17 cellular contexts compared by ENCODE assay signal in the genomic region with DNA sequence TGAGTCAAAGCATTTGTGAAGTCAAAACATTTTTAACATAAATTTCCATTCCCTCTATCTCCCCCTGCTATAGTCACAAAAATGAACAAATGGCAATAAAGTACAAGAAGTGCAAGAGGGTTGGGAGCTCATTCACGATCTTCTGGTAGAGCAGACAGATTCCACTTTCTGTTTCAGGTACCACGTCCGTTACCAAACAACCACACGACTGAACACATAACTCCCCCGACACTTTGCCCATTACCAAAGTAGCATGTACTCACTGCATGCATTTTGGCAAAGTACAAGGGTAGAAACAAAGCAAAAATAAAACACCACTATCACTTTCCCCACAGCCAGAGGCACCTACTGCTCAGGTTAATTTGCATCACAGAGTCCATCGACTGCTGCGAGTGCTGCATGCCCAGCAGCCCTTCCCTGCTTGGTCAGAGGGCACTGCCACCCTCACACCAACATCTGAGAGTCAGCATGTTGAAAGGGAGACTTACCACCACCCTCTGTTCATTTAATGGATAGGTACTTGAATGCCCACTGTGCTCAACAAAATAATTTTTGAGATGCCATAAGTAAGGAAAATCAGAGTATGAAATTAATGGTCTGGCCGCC.
A peak's percentile ranks its signal among the peaks of the same experiment; 100 is the strongest.
DNase-seq lines count a peak whose midpoint lies in the region; ATAC-seq lines count a peak whose summit lies in the region.
"Had no signal": no experiment of that assay in that cellular context is flagged by ENCODE, and none has a peak within 500 bp of the region (broad histone marks: within the 10 kb centered on the region; RNA-seq: fewer than 3 reads in every experiment).

No MANE protein-coding gene starts in this region.

- no peaks in the 10 kb centered on the region for H3K36me3 ChIP-seq in effector memory CD4-positive, alpha-beta T cell (ENCODE audit: control insufficient read depth, insufficient read depth, low read length)
- H3K36me3 ChIP-seq in trophoblast cell (ENCODE audit: control insufficient read depth in 1 of 2, insufficient read depth in 2 of 2, low read length in 2 of 2): no peaks in the 10 kb centered on the region
- H3K36me3 ChIP-seq: tibial nerve had no signal

- no peak overlapping the region for H3K4me2 ChIP-seq in trophoblast cell (ENCODE audit: low read length)

- H3K4me1 ChIP-seq in effector memory CD4-positive, alpha-beta T cell (ENCODE audit: control insufficient read depth, insufficient read depth, low read length, poor library complexity, severe bottlenecking): no peaks in the 10 kb centered on the region
- H3K4me1 ChIP-seq in trophoblast cell (ENCODE audit: control insufficient read depth in 1 of 2, insufficient read depth in 2 of 2, low read length in 2 of 2): no peaks in the 10 kb centered on the region
- H3K4me1 ChIP-seq: tibial nerve had no signal

- peak overlapping the region; percentile 17 for H3K4me3 ChIP-seq in effector memory CD4-positive, alpha-beta T cell (ENCODE audit: insufficient read depth, low read depth, low read length, poor library complexity, severe bottlenecking)
- H3K4me3 ChIP-seq in trophoblast cell (ENCODE audit: low read depth, low read length): no peak overlapping the region
- H3K4me3 ChIP-seq: tibial nerve had no signal

- no peaks in the 10 kb centered on the region for H3K79me2 ChIP-seq in trophoblast cell (ENCODE audit: control insufficient read depth, insufficient read depth, low read length, poor library complexity)

- no peak overlapping the region for H2AK5ac ChIP-seq in trophoblast cell (ENCODE audit: low read length)

- H4K12ac ChIP-seq in trophoblast cell (ENCODE audit: low read depth, low read length): no peak overlapping the region

- H3K4ac ChIP-seq in trophoblast cell (ENCODE audit: low read depth, low read length): no peak overlapping the region

- H3K23ac ChIP-seq in trophoblast cell (ENCODE audit: low read length): no peak overlapping the region

- H2BK5ac ChIP-seq in trophoblast cell (ENCODE audit: low read depth, low read length, poor library complexity): no peak overlapping the region

- no peak overlapping the region for H2AFZ ChIP-seq in trophoblast cell (ENCODE audit: insufficient read depth, low read length, poor library complexity)

- H3K18ac ChIP-seq in trophoblast cell (ENCODE audit: low read length): no peak overlapping the region

- no peak overlapping the region for H3K14ac ChIP-seq in trophoblast cell (ENCODE audit: low read length)

- H3K27me3 ChIP-seq in effector memory CD4-positive, alpha-beta T cell (replicated peaks; ENCODE audit: control insufficient read depth, insufficient read depth, low read length, poor library complexity, severe bottlenecking): no peaks in the 10 kb centered on the region
- H3K27me3 ChIP-seq in trophoblast cell (ENCODE audit: insufficient read depth, low read length): no peaks in the 10 kb centered on the region
- H3K27me3 ChIP-seq: tibial nerve had no signal

- H3K79me1 ChIP-seq in trophoblast cell (ENCODE audit: low read length): no peaks in the 10 kb centered on the region

- H3K9me3 ChIP-seq in effector memory CD4-positive, alpha-beta T cell (ENCODE audit: control insufficient read depth, low read length): no peaks in the 10 kb centered on the region
- no peaks in the 10 kb centered on the region for H3K9me3 ChIP-seq in trophoblast cell (ENCODE audit: insufficient read depth, low read depth, low read length)
- H3K9me3 ChIP-seq: tibial nerve had no signal

- H2BK120ac ChIP-seq in trophoblast cell (ENCODE audit: insufficient read depth, low read length, poor library complexity): no peak overlapping the region

- H4K8ac ChIP-seq in trophoblast cell (ENCODE audit: low read depth, low read length): no peak overlapping the region

- ATAC-seq in HG02885 (IDR thresholded peaks at IDR 0.05; ENCODE audit: poor library complexity, unreplicated experiment) (no peak), GM18498 (IDR thresholded peaks at IDR 0.05; ENCODE audit: unreplicated experiment) (no peak)
- ATAC-seq: natural killer cell treated with Interleukin-12 subunit alpha and Interleukin-12 subunit beta and Interleukin-15 and Interleukin-18, amount 100 ng/mL, for 72 hours; Right ventricle myocardium inferior had no signal

- no peak overlapping the region for H2BK12ac ChIP-seq in trophoblast cell (ENCODE audit: low read length)

- no peak overlapping the region for H4K91ac ChIP-seq in trophoblast cell (ENCODE audit: low read depth, low read length)

- DNase-seq in NCI-H2227 (lab: John Stamatoyannopoulos, UW; ENCODE audit: unreplicated experiment): peak; percentile 25
- DNase-seq in NCI-H2227 treated with DMSO at 0.1 percent for 48 hours (lab: John Stamatoyannopoulos, UW): no peak
- DNase-seq in SW480 (ENCODE audit: low spot score): peak; percentile 66
- DNase-seq in effector memory CD4-positive, alpha-beta T cell: no peak
- no peak for DNase-seq in trophoblast cell
- DNase-seq in RPMI8226: no peak
- DNase-seq: activated gamma-delta T cell treated with Interleukin-2 at 50 U/mL for 16 hours, DMS153, glutamatergic neuron, HCEC 1CT, mammary epithelial cell had no signal

- WGBS in trophoblast cell (ENCODE audit: extremely low coverage, insufficient coverage, insufficient read length): no CpG with 5 or more reads among the region's 8 CpGs

- peak overlapping the region; percentile 5 for H3K9ac ChIP-seq in trophoblast cell (ENCODE audit: low read length)

- no peak overlapping the region for H3K27ac ChIP-seq in effector memory CD4-positive, alpha-beta T cell (ENCODE audit: insufficient read depth, low read length, poor library complexity, severe bottlenecking)
- H3K27ac ChIP-seq in trophoblast cell (ENCODE audit: low read depth, low read length): no peak overlapping the region
- H3K27ac ChIP-seq: 22Rv1, tibial nerve had no signal

Comparison
In these comparisons a context has a peak if more than half of its experiments do, and no peak if none do; other contexts are left out.
1. DNase-seq: peak in NCI-H2227 (single experiment) and SW480 (single experiment); none in NCI-H2227 treated with DMSO at 0.1 percent for 48 hours (single experiment), effector memory CD4-positive, alpha-beta T cell (0 of 3), trophoblast cell (0 of 2) and RPMI8226 (single experiment).